ENCODE assay signal across 33 cellular contexts in genomic region chr13:113514844-113515243, GRCh38. TPM values are rescaled to one million over a fixed set of nuclear protein-coding genes. Genes with fewer than 3 reads are reported as not detected.
DNase-seq lines count a peak whose midpoint lies in the region; ATAC-seq and TF ChIP-seq lines count a peak whose summit lies in the region.
"Had no signal": no experiment of that assay in that cellular context is flagged by ENCODE, and none has a peak within 500 bp of the region (broad histone marks: within the 10 kb centered on the region; RNA-seq: fewer than 3 reads in every experiment).

No MANE protein-coding gene starts in this region.

- H3K18ac ChIP-seq in neuronal stem cell (ENCODE audit: low read length) (no peak overlapping the region), trophoblast cell (ENCODE audit: low read length) (no peak overlapping the region)

- H3K27me3 ChIP-seq in neuronal stem cell (ENCODE audit: control insufficient read depth in 3 of 3, insufficient read depth in 3 of 3, low read depth in 1 of 3, low read length in 3 of 3) (no peaks in the 10 kb centered on the region), trophoblast cell (ENCODE audit: insufficient read depth, low read length) (no peaks in the 10 kb centered on the region)
- H3K27me3 ChIP-seq: BE2C; BLaER1; BLaER1 treated with 17β-estradiol and CSF1 and Interleukin-3, amounts not matched to agents 10 nM and 100 nM had no signal

- no peak overlapping the region for H2BK12ac ChIP-seq in neuronal stem cell (ENCODE audit: low read length)
- H2BK12ac ChIP-seq in trophoblast cell (ENCODE audit: low read length), result no peak overlapping the region

- no peak overlapping the region for H2BK15ac ChIP-seq in neuronal stem cell (ENCODE audit: low read length)

- H3K4me1 Mint-ChIP-seq in activated CD4-positive, alpha-beta T cell treated with anti-CD3 and anti-CD28 coated beads, Interleukin-2, amount 10 ng/mL, durations not matched to agents 24 days and 14 days, result peaks cover 2% of the 10 kb centered on the region
- H3K4me1 Mint-ChIP-seq in activated CD8-positive, alpha-beta T cell treated with anti-CD3 and anti-CD28 coated beads for 36 hours (ENCODE audit: low read depth), result peaks cover 21% of the 10 kb centered on the region
- H3K4me1 Mint-ChIP-seq: B cell; CD4-positive, alpha-beta memory T cell had no signal

- H4K12ac ChIP-seq in trophoblast cell (ENCODE audit: low read depth, low read length), result no peak overlapping the region

- H3K4me3 ChIP-seq in neuronal stem cell (ENCODE audit: low read length in 2 of 2), result no peak overlapping the region
- H3K4me3 ChIP-seq in trophoblast cell (ENCODE audit: low read depth, low read length), result no peak overlapping the region
- H3K4me3 ChIP-seq: A549; BLaER1; BLaER1 treated with 17β-estradiol and CSF1 and Interleukin-3, amounts not matched to agents 10 nM and 100 nM had no signal

- no peaks in the 10 kb centered on the region for H3K79me2 ChIP-seq in trophoblast cell (ENCODE audit: control insufficient read depth, insufficient read depth, low read length, poor library complexity)

- peak; percentile 49 for DNase-seq in fibroblast of gingiva (ENCODE audit: low read depth)
- no peak for DNase-seq in neuronal stem cell (ENCODE audit: low spot score)
- DNase-seq in trophoblast cell, result peak; percentile 17 to 83
- no peak for DNase-seq in activated CD4-positive, alpha-beta T cell treated with anti-CD3 and anti-CD28 coated beads, Interleukin-2, amount 10 ng/mL, durations not matched to agents 24 days and 14 days
- DNase-seq in activated CD8-positive, alpha-beta T cell treated with anti-CD3 and anti-CD28 coated beads for 36 hours, result no peak
- no peak for DNase-seq in NCI-H1092 treated with DMSO at 0.1 percent for 48 hours (lab: John Stamatoyannopoulos, UW)
- DNase-seq: 8988T; ACHN; AML-193; BE2C; C1 segment of cervical spinal cord; Caco-2; Calu3; CD4-positive, alpha-beta memory T cell; CD4-positive, alpha-beta T cell; CD4-positive, CD25-positive, alpha-beta regulatory T cell; CD8-positive, alpha-beta memory T cell; CD8-positive, alpha-beta T cell; COR-L47; DMS 273 treated with DMSO at 0.1 percent for 48 hours; DMS153; DMS53; DMS79; DMS79 treated with DMSO at 0.1 percent for 48 hours; DND-41; EL had no signal

- CTCF ChIA-PET in activated CD8-positive, alpha-beta T cell treated with anti-CD3 and anti-CD28 coated beads for 36 hours (lab: Charles Lee), result no interaction called here

- no CpG with 5 or more reads among the region's 5 CpGs for WGBS in neuronal stem cell (ENCODE audit: extremely low coverage in 2 of 2, insufficient read length in 2 of 2, insufficient replicate concordance in 1 of 2), 2 donors
- WGBS in trophoblast cell (ENCODE audit: extremely low coverage, insufficient coverage, insufficient read length), result no CpG with 5 or more reads among the region's 5 CpGs

- H3K36me3 ChIP-seq in neuronal stem cell (replicated peaks in 1 of 2; ENCODE audit: control insufficient read depth in 2 of 2, insufficient read depth in 2 of 2, low read length in 2 of 2) (peaks cover 26 to 81% of the 10 kb centered on the region in 2 donors), trophoblast cell (ENCODE audit: control insufficient read depth in 1 of 2, insufficient read depth in 2 of 2, low read length in 2 of 2) (peaks cover 51 to 54% of the 10 kb centered on the region in 2 experiments)

- H4K8ac ChIP-seq in neuronal stem cell (ENCODE audit: low read depth, low read length) (peak overlapping the region; percentile 57), trophoblast cell (ENCODE audit: low read depth, low read length) (no peak overlapping the region)

- H2BK120ac ChIP-seq in neuronal stem cell (ENCODE audit: low read depth, low read length) (no peak overlapping the region), trophoblast cell (ENCODE audit: insufficient read depth, low read length, poor library complexity) (no peak overlapping the region)

- H3K27me3 Mint-ChIP-seq in activated CD4-positive, alpha-beta T cell treated with anti-CD3 and anti-CD28 coated beads, Interleukin-2, amount 10 ng/mL, durations not matched to agents 24 days and 14 days, result no peaks in the 10 kb centered on the region
- H3K27me3 Mint-ChIP-seq in activated CD8-positive, alpha-beta T cell treated with anti-CD3 and anti-CD28 coated beads for 36 hours, result no peaks in the 10 kb centered on the region
- H3K27me3 Mint-ChIP-seq: B cell; CD4-positive, alpha-beta memory T cell; CD4-positive, alpha-beta T cell; CD4-positive, CD25-positive, alpha-beta regulatory T cell; CD8-positive, alpha-beta memory T cell had no signal

- no peak overlapping the region for H2BK5ac ChIP-seq in neuronal stem cell (ENCODE audit: low read length)
- H2BK5ac ChIP-seq in trophoblast cell (ENCODE audit: low read depth, low read length, poor library complexity), result no peak overlapping the region

- H3K9me3 ChIP-seq in neuronal stem cell (replicated peaks in 1 of 2; ENCODE audit: control insufficient read depth in 2 of 2, insufficient read depth in 1 of 2, low read depth in 1 of 2, low read length in 2 of 2) (no peaks in the 10 kb centered on the region), trophoblast cell (ENCODE audit: insufficient read depth, low read depth, low read length) (peaks cover 3% of the 10 kb centered on the region)
- H3K9me3 ChIP-seq: A549; BE2C; BLaER1; BLaER1 treated with 17β-estradiol and CSF1 and Interleukin-3, amounts not matched to agents 10 nM and 100 nM; Caco-2 had no signal

- intact Hi-C loops in activated CD4-positive, alpha-beta T cell treated with anti-CD3 and anti-CD28 coated beads, Interleukin-2, amount 10 ng/mL, durations not matched to agents 24 days and 14 days (cut with micrococcal nuclease), result no loop called here
- intact Hi-C loops in activated CD8-positive, alpha-beta T cell treated with anti-CD3 and anti-CD28 coated beads for 36 hours (cut with micrococcal nuclease), result no loop called here

- H3K4me1 ChIP-seq in neuronal stem cell (ENCODE audit: control insufficient read depth in 2 of 2, insufficient read depth in 1 of 2, low read depth in 1 of 2, low read length in 2 of 2) (no peaks in the 10 kb centered on the region), trophoblast cell (ENCODE audit: control insufficient read depth in 1 of 2, insufficient read depth in 2 of 2, low read length in 2 of 2) (no peaks in the 10 kb centered on the region)
- H3K4me1 ChIP-seq: A549, BE2C, Caco-2 had no signal

- H3K79me1 ChIP-seq in neuronal stem cell (ENCODE audit: low read depth, low read length) (no peaks in the 10 kb centered on the region), trophoblast cell (ENCODE audit: low read length) (no peaks in the 10 kb centered on the region)

- no peak overlapping the region for H3K23ac ChIP-seq in neuronal stem cell (ENCODE audit: low read depth, low read length, poor library complexity)
- H3K23ac ChIP-seq in trophoblast cell (ENCODE audit: low read length), result no peak overlapping the region

- no peak overlapping the region for H2AK5ac ChIP-seq in neuronal stem cell (ENCODE audit: low read depth, low read length)
- no peak overlapping the region for H2AK5ac ChIP-seq in trophoblast cell (ENCODE audit: low read length)

- H2AFZ ChIP-seq in neuronal stem cell (ENCODE audit: low read length) (no peak overlapping the region), trophoblast cell (ENCODE audit: insufficient read depth, low read length, poor library complexity) (no peak overlapping the region)

- no peak overlapping the region for H4K91ac ChIP-seq in neuronal stem cell (ENCODE audit: low read depth, low read length, poor library complexity)
- no peak overlapping the region for H4K91ac ChIP-seq in trophoblast cell (ENCODE audit: low read depth, low read length)

- ATAC-seq in activated CD8-positive, alpha-beta T cell treated with anti-CD3 and anti-CD28 coated beads for 36 hours, result no peak
- ATAC-seq: A549; CD8-positive, alpha-beta T cell had no signal

- no peak overlapping the region for H3K4ac ChIP-seq in neuronal stem cell (ENCODE audit: low read length)
- no peak overlapping the region for H3K4ac ChIP-seq in trophoblast cell (ENCODE audit: low read depth, low read length)

- no peaks in the 10 kb centered on the region for H3K9me3 Mint-ChIP-seq in activated CD4-positive, alpha-beta T cell treated with anti-CD3 and anti-CD28 coated beads, Interleukin-2, amount 10 ng/mL, durations not matched to agents 24 days and 14 days
- no peaks in the 10 kb centered on the region for H3K9me3 Mint-ChIP-seq in activated CD8-positive, alpha-beta T cell treated with anti-CD3 and anti-CD28 coated beads for 36 hours
- H3K9me3 Mint-ChIP-seq: CD4-positive, alpha-beta memory T cell; CD4-positive, alpha-beta T cell; CD4-positive, CD25-positive, alpha-beta regulatory T cell; CD8-positive, alpha-beta memory T cell; CD8-positive, alpha-beta T cell had no signal

- H3K14ac ChIP-seq in neuronal stem cell (ENCODE audit: low read length) (no peak overlapping the region), trophoblast cell (ENCODE audit: low read length) (no peak overlapping the region)

- TF ChIP-seq CTCF in activated CD8-positive, alpha-beta T cell treated with anti-CD3 and anti-CD28 coated beads for 36 hours (IDR thresholded peaks at IDR 0.05), result no peak

- H3K9ac ChIP-seq in neuronal stem cell (ENCODE audit: low read depth, low read length, poor library complexity) (no peak overlapping the region), trophoblast cell (ENCODE audit: low read length) (no peak overlapping the region)
- H3K9ac ChIP-seq: BLaER1; BLaER1 treated with 17β-estradiol and CSF1 and Interleukin-3, amounts not matched to agents 10 nM and 100 nM had no signal

- H3K27ac ChIP-seq in neuronal stem cell (replicated peaks; ENCODE audit: low read length), result no peak overlapping the region
- H3K27ac ChIP-seq in trophoblast cell (ENCODE audit: low read depth, low read length), result no peak overlapping the region
- H3K27ac ChIP-seq: 22Rv1; A549; BLaER1; BLaER1 treated with 17β-estradiol and CSF1 and Interleukin-3, amounts not matched to agents 10 nM and 100 nM; C4-2B had no signal

- H3K4me3 Mint-ChIP-seq in activated CD4-positive, alpha-beta T cell treated with anti-CD3 and anti-CD28 coated beads, Interleukin-2, amount 10 ng/mL, durations not matched to agents 24 days and 14 days, result no peak overlapping the region
- H3K4me3 Mint-ChIP-seq in activated CD8-positive, alpha-beta T cell treated with anti-CD3 and anti-CD28 coated beads for 36 hours, result no peak overlapping the region
- H3K4me3 Mint-ChIP-seq: B cell; CD14-positive monocyte; CD4-positive, alpha-beta memory T cell; CD4-positive, alpha-beta T cell; CD4-positive, CD25-positive, alpha-beta regulatory T cell; CD8-positive, alpha-beta memory T cell; CD8-positive, alpha-beta T cell had no signal

- POLR2A ChIA-PET in activated CD8-positive, alpha-beta T cell treated with anti-CD3 and anti-CD28 coated beads for 36 hours (lab: Charles Lee), result no interaction called here

- peaks cover 14% of the 10 kb centered on the region for H3K36me3 Mint-ChIP-seq in activated CD4-positive, alpha-beta T cell treated with anti-CD3 and anti-CD28 coated beads, Interleukin-2, amount 10 ng/mL, durations not matched to agents 24 days and 14 days (ENCODE audit: low read depth)
- peaks cover 8% of the 10 kb centered on the region for H3K36me3 Mint-ChIP-seq in activated CD8-positive, alpha-beta T cell treated with anti-CD3 and anti-CD28 coated beads for 36 hours (ENCODE audit: low read depth)

- H3K4me2 ChIP-seq in neuronal stem cell (ENCODE audit: insufficient read depth, low read length, poor library complexity, severe bottlenecking) (no peak overlapping the region), trophoblast cell (ENCODE audit: low read length) (no peak overlapping the region)
- H3K4me2 ChIP-seq: A549; BLaER1; BLaER1 treated with 17β-estradiol and CSF1 and Interleukin-3, amounts not matched to agents 10 nM and 100 nM had no signal

- H3K27ac Mint-ChIP-seq in activated CD4-positive, alpha-beta T cell treated with anti-CD3 and anti-CD28 coated beads, Interleukin-2, amount 10 ng/mL, durations not matched to agents 24 days and 14 days, result no peak overlapping the region
- no peak overlapping the region for H3K27ac Mint-ChIP-seq in activated CD8-positive, alpha-beta T cell treated with anti-CD3 and anti-CD28 coated beads for 36 hours
- H3K27ac Mint-ChIP-seq: B cell; CD14-positive monocyte; CD4-positive, alpha-beta memory T cell; CD4-positive, alpha-beta T cell; CD4-positive, CD25-positive, alpha-beta regulatory T cell; CD8-positive, alpha-beta T cell had no signal

RNA-seq across cellular contexts. Expression of gene DCUN1D2, which starts 24.3 kb away (rescaled TPM):
- polyA plus RNA-seq in neuronal stem cell (2013, experiment 1 of 2), result 21.3 TPM
- polyA plus RNA-seq in neuronal stem cell (2013, experiment 2 of 2), result 22.2 TPM
- polyA plus RNA-seq in trophoblast cell (2013), result 15.9 and 16.7 TPM in 2 replicates
- total RNA-seq in activated CD4-positive, alpha-beta T cell treated with anti-CD3 and anti-CD28 coated beads, Interleukin-2, amount 10 ng/mL, durations not matched to agents 24 days and 14 days, result 21.4 and 29.9 TPM in 2 replicates
- 10 to 100 TPM; 13.4 to 14.7 TPM for total RNA-seq in activated CD8-positive, alpha-beta T cell treated with anti-CD3 and anti-CD28 coated beads for 36 hours

Comparison
In these comparisons a context has a peak if more than half of its experiments do, and no peak if none do; other contexts are left out.
1. DNase-seq: peak in fibroblast of gingiva (single experiment) and trophoblast cell (2 of 2); none in neuronal stem cell (single experiment), activated CD4-positive, alpha-beta T cell treated with anti-CD3 and anti-CD28 coated beads, Interleukin-2, amount 10 ng/mL, durations not matched to agents 24 days and 14 days (single experiment), activated CD8-positive, alpha-beta T cell treated with anti-CD3 and anti-CD28 coated beads for 36 hours (single experiment) and NCI-H1092 treated with DMSO at 0.1 percent for 48 hours (single experiment).